ENCODE assay signal across 17 cellular contexts in the genomic region with DNA sequence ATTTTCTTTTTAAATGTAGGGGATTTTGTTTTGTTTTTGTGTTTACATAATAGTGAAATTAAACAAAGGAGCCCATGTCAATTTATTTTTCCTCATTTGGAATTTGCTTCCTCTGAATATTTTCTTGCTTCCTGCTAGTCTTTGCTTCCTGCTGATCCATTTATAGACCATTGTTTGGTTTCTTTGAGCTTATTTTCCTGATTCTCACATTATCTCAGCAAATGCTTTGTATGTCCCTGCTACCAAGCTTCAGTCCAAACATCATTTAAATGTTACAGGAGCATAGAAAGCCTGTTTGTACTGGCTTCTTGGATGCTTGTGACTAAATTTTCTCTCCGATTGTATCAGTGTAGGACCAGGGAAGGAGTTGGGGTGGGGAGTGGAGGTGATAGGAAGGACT.
DNase-seq lines count a peak whose midpoint lies in the region; ATAC-seq, FAIRE-seq and TF ChIP-seq lines count a peak whose summit lies in the region.
"Had no signal": no experiment of that assay in that cellular context is flagged by ENCODE, and none has a peak within 500 bp of the region (broad histone marks: within the 10 kb centered on the region; RNA-seq: fewer than 3 reads in every experiment).

No MANE protein-coding gene starts in this region.

- dilution Hi-C loops in endothelial cell of umbilical vein (cut with MboI; ENCODE audit: extremely low pct_ligation_motif_present, low sequenced_read_pairs), result no loop called here

- H3K27ac Mint-ChIP-seq in H9 (peak overlapping the region; percentile 3 to 80 (median 60); a peak in 5 of 7 replicates), neural progenitor cell (peak overlapping the region; percentile 5)
- H3K27ac Mint-ChIP-seq in activated T-helper 17 cell treated with anti-CD3 and anti-CD28 coated beads, Interleukin-2, amount 50 U/mL, for 72 hours, result peak overlapping the region; percentile 8

- BruUV-seq in endothelial cell of umbilical vein (replicated peaks; lab: Mats Ljungman, UMichigan), result no TSS peak

- H3F3A ChIP-seq in neural progenitor cell (ENCODE audit: low read depth), result no peaks in the 10 kb centered on the region

- POLR2A ChIA-PET in endothelial cell of umbilical vein (lab: Charles Lee), result no interaction called here

- no peak overlapping the region for H3K27ac ChIP-seq in H9 (ENCODE audit: insufficient read length, low read depth, low read length)
- H3K27ac ChIP-seq in endothelial cell of umbilical vein (ENCODE audit: insufficient read depth, low read depth, low read length), result peak overlapping the region; percentile 62
- H3K27ac ChIP-seq in neural progenitor cell, result no peak overlapping the region
- H3K27ac ChIP-seq: C4-2B had no signal

- no peak overlapping the region for H4K91ac ChIP-seq in H9 (ENCODE audit: insufficient read length, low read depth, low read length)

- no peak for ATAC-seq in activated T-helper 17 cell treated with anti-CD3 and anti-CD28 coated beads, Interleukin-2, amount 50 U/mL, for 72 hours (replicated peaks)
- ATAC-seq in HG02678 (IDR thresholded peaks at IDR 0.05; ENCODE audit: unreplicated experiment) (no peak), HG02571 (IDR thresholded peaks at IDR 0.05; ENCODE audit: unreplicated experiment) (no peak)
- ATAC-seq: HCT116, Panc1 had no signal

- WGBS in H9 (ENCODE audit: extremely low coverage, insufficient read length, low lambda C conversion rate), result no CpG with 5 or more reads among the region's 1 CpG

- no peak overlapping the region for H2BK120ac ChIP-seq in H9 (ENCODE audit: low read depth, low read length, poor library complexity, severe bottlenecking)

- H3K27me3 ChIP-seq in H9 (ENCODE audit: insufficient read depth, low read length), result no peaks in the 10 kb centered on the region
- no peaks in the 10 kb centered on the region for H3K27me3 ChIP-seq in endothelial cell of umbilical vein (ENCODE audit: control insufficient read depth in 2 of 2, insufficient read depth in 2 of 2, low read length in 2 of 2)
- no peaks in the 10 kb centered on the region for H3K27me3 ChIP-seq in neural progenitor cell

- H2BK20ac ChIP-seq in H9 (ENCODE audit: low read depth, low read length, poor library complexity, severe bottlenecking), result no peak overlapping the region

- TF ChIP-seq POLR2A in endothelial cell of umbilical vein (IDR thresholded peaks at IDR 0.05; ENCODE audit: low read depth, low read length), result no peak

- H3K79me1 ChIP-seq in H9 (ENCODE audit: insufficient read depth, low read depth, low read length, poor library complexity, severe bottlenecking), result no peaks in the 10 kb centered on the region

- in situ Hi-C loops in GM13977 (cut with MboI; ENCODE audit: low pct_unique_long_range_greater_than_20kb, low sequenced_read_pairs, unreplicated experiment), result no loop called here

- no peak overlapping the region for H3K56ac ChIP-seq in H9 (ENCODE audit: insufficient read length, low read depth, low read length)

- H3K23me2 ChIP-seq in H9 (ENCODE audit: insufficient read length, low read depth, low read length, poor library complexity, severe bottlenecking), result no peaks in the 10 kb centered on the region

- H2BK15ac ChIP-seq in H9 (ENCODE audit: low read depth, low read length), result no peak overlapping the region

- H2AK5ac ChIP-seq in H9 (ENCODE audit: insufficient read length, low read length), result no peak overlapping the region

- no peak overlapping the region for H3K23ac ChIP-seq in H9 (ENCODE audit: insufficient read length, low read depth, low read length)

- CTCF ChIA-PET in endothelial cell of umbilical vein (lab: Charles Lee), result interaction anchor here (0.8 to 2.2 kb wide), 11 partner anchors 9 to 514 kb away, joined by 3 to 10 read pairs (median 4); no protein-coding TSS in a partner anchor

- TF ChIP-seq CTCF in H9 (conservative IDR thresholded peaks at IDR 0.05), result no peak
- TF ChIP-seq CTCF in endothelial cell of umbilical vein (IDR thresholded peaks at IDR 0.05; ENCODE audit: extremely low read depth in 1 of 2, insufficient read depth in 1 of 2, low read depth in 1 of 2, low read length in 2 of 2), result no peak
- TF ChIP-seq CTCF in neural progenitor cell (IDR thresholded peaks at IDR 0.05), result no peak
- TF ChIP-seq CTCF in GM13977 (IDR thresholded peaks at IDR 0.05; ENCODE audit: extremely low read depth, insufficient read depth, missing control alignments), result no peak

- H3K4me2 ChIP-seq in H9 (ENCODE audit: insufficient read depth, insufficient read length, low read length) (no peak overlapping the region), endothelial cell of umbilical vein (ENCODE audit: insufficient read depth, low read length) (peak overlapping the region; percentile 55), neural progenitor cell (no peak overlapping the region)

- H3K9ac ChIP-seq in H9 (ENCODE audit: extremely low read depth, insufficient read length, low read length), result no peak overlapping the region
- peak overlapping the region; percentile 29 for H3K9ac ChIP-seq in endothelial cell of umbilical vein (replicated peaks; ENCODE audit: extremely low read depth, insufficient read depth, low read length)
- peak overlapping the region; percentile 30 for H3K9ac ChIP-seq in neural progenitor cell

- H3K27me3 Mint-ChIP-seq in H9 (ENCODE audit: low read depth), result no peaks in the 10 kb centered on the region
- no peaks in the 10 kb centered on the region for H3K27me3 Mint-ChIP-seq in activated T-helper 17 cell treated with anti-CD3 and anti-CD28 coated beads, Interleukin-2, amount 50 U/mL, for 72 hours
- no peaks in the 10 kb centered on the region for H3K27me3 Mint-ChIP-seq in neural progenitor cell (ENCODE audit: insufficient read depth, low read depth)

- no peak overlapping the region for H2BK12ac ChIP-seq in H9 (ENCODE audit: insufficient read length, low read depth, low read length)

- peaks cover 31 to 82% (median 79%) of the 10 kb centered on the region in 3 experiments; a peak in 6 of 7 replicates for H3K36me3 Mint-ChIP-seq in H9 (ENCODE audit: insufficient read depth in 1 of 3, low read depth in 3 of 3)
- H3K36me3 Mint-ChIP-seq in activated T-helper 17 cell treated with anti-CD3 and anti-CD28 coated beads, Interleukin-2, amount 50 U/mL, for 72 hours (ENCODE audit: low read depth), result peaks cover 96% of the 10 kb centered on the region
- peaks cover 31% of the 10 kb centered on the region for H3K36me3 Mint-ChIP-seq in neural progenitor cell

- peak overlapping the region in 1 of 3 experiments; percentile 13 for H3K4me3 ChIP-seq in endothelial cell of umbilical vein (replicated peaks in 1 of 3; ENCODE audit: insufficient read depth in 1 of 3, low read depth in 1 of 3, low read length in 3 of 3)
- no peak overlapping the region for H3K4me3 ChIP-seq in neural progenitor cell

- H3K36me3 ChIP-seq in endothelial cell of umbilical vein (ENCODE audit: control insufficient read depth in 2 of 2, extremely low read depth in 1 of 2, insufficient read depth in 2 of 2, low read length in 2 of 2) (peaks cover 42 to 53% of the 10 kb centered on the region in 2 experiments), neural progenitor cell (peaks cover 27% of the 10 kb centered on the region)

- no peak overlapping the region for H3K18ac ChIP-seq in H9 (ENCODE audit: insufficient read length, low read depth, low read length)

- peak; percentile 79 for FAIRE-seq in endothelial cell of umbilical vein (lab: Jason Lieb, UNC)

- H2AFZ ChIP-seq in H9 (ENCODE audit: low read length), result no peak overlapping the region
- no peak overlapping the region for H2AFZ ChIP-seq in endothelial cell of umbilical vein (ENCODE audit: low read depth, low read length)
- H2AFZ ChIP-seq in neural progenitor cell (replicated peaks), result no peak overlapping the region

- H3K79me2 ChIP-seq in H9 (ENCODE audit: insufficient read depth, low read length), result no peaks in the 10 kb centered on the region
- H3K79me2 ChIP-seq in endothelial cell of umbilical vein (ENCODE audit: control insufficient read depth, insufficient read depth, low read length), result peaks cover 10% of the 10 kb centered on the region
- no peaks in the 10 kb centered on the region for H3K79me2 ChIP-seq in neural progenitor cell (ENCODE audit: low read depth)

- H3T11ph ChIP-seq in H9 (ENCODE audit: low read length), result no peak overlapping the region

- no peak overlapping the region for H3K4me3 Mint-ChIP-seq in H9
- H3K4me3 Mint-ChIP-seq in activated T-helper 17 cell treated with anti-CD3 and anti-CD28 coated beads, Interleukin-2, amount 50 U/mL, for 72 hours, result no peak overlapping the region
- H3K4me3 Mint-ChIP-seq in neural progenitor cell, result no peak overlapping the region

- H3K4me1 ChIP-seq in H9 (ENCODE audit: insufficient read depth, low read length), result no peaks in the 10 kb centered on the region
- peaks cover 20% of the 10 kb centered on the region for H3K4me1 ChIP-seq in endothelial cell of umbilical vein (ENCODE audit: control insufficient read depth, extremely low read depth, insufficient read depth, low read length)
- no peaks in the 10 kb centered on the region for H3K4me1 ChIP-seq in neural progenitor cell

- no peak overlapping the region for H3K14ac ChIP-seq in H9 (ENCODE audit: insufficient read depth, low read length)

- H3K9me1 ChIP-seq in endothelial cell of umbilical vein (replicated peaks; ENCODE audit: control insufficient read depth, extremely low read depth, insufficient read depth, low read length), result no peaks in the 10 kb centered on the region

- DNase-seq in H9 (no peak), endothelial cell of umbilical vein (ENCODE audit: low read depth, low spot score) (peak; percentile 59), neural progenitor cell (ENCODE audit: low spot score) (no peak), GM13977 (ENCODE audit: low spot score) (no peak), H4 (ENCODE audit: low spot score) (no peak)
- DNase-seq: COR-L47, DMS153, KBM-7, NCI-H1417 treated with DMSO at 0.1 percent for 48 hours, NCI-H2029, NCI-H510A had no signal

- H3K9me3 ChIP-seq in H9 (ENCODE audit: control insufficient read depth, low read depth, low read length), result no peaks in the 10 kb centered on the region
- H3K9me3 ChIP-seq in endothelial cell of umbilical vein (replicated peaks; ENCODE audit: control insufficient read depth, insufficient read depth, low read length), result no peaks in the 10 kb centered on the region
- H3K9me3 ChIP-seq in neural progenitor cell (ENCODE audit: low read depth), result no peaks in the 10 kb centered on the region

- no peak overlapping the region for H4K8ac ChIP-seq in H9 (replicated peaks; ENCODE audit: insufficient read length, low read depth, low read length)

- peaks cover 0 to 2% of the 10 kb centered on the region in 2 experiments; a peak in 1 of 4 replicates for H3K4me1 Mint-ChIP-seq in H9
- H3K4me1 Mint-ChIP-seq in activated T-helper 17 cell treated with anti-CD3 and anti-CD28 coated beads, Interleukin-2, amount 50 U/mL, for 72 hours, result peaks cover 3% of the 10 kb centered on the region
- peaks cover 36% of the 10 kb centered on the region for H3K4me1 Mint-ChIP-seq in neural progenitor cell

- H3K4ac ChIP-seq in H9 (ENCODE audit: low read depth, low read length), result no peak overlapping the region

- no peak overlapping the region for H2BK5ac ChIP-seq in H9 (ENCODE audit: insufficient read length, low read length)

- no peak overlapping the region for H4K5ac ChIP-seq in H9 (ENCODE audit: insufficient read length, low read depth, low read length)

- no peaks in the 10 kb centered on the region for H3K9me3 Mint-ChIP-seq in H9
- no peaks in the 10 kb centered on the region for H3K9me3 Mint-ChIP-seq in activated T-helper 17 cell treated with anti-CD3 and anti-CD28 coated beads, Interleukin-2, amount 50 U/mL, for 72 hours
- no peaks in the 10 kb centered on the region for H3K9me3 Mint-ChIP-seq in neural progenitor cell

- intact Hi-C loops in endothelial cell of umbilical vein (cut with micrococcal nuclease), result no loop called here

- H4K20me1 ChIP-seq in H9 (ENCODE audit: control insufficient read depth, insufficient read depth, insufficient read length), result no peaks in the 10 kb centered on the region
- no peaks in the 10 kb centered on the region for H4K20me1 ChIP-seq in endothelial cell of umbilical vein (replicated peaks; ENCODE audit: control insufficient read depth, extremely low read depth, insufficient read depth, low read length)
- H4K20me1 ChIP-seq in neural progenitor cell (ENCODE audit: low read depth), result peaks cover 6% of the 10 kb centered on the region

Comparison
In these comparisons a context has a peak if more than half of its experiments do, and no peak if none do; other contexts are left out.
1. H3K27ac Mint-ChIP-seq: peak in every context shown above with its lines; median percentile 60 in H9; 8 in activated T-helper 17 cell treated with anti-CD3 and anti-CD28 coated beads, Interleukin-2, amount 50 U/mL, for 72 hours; 5 in neural progenitor cell.